Comparison of ENCODE assay signal across 14 cellular contexts in the genomic region with DNA sequence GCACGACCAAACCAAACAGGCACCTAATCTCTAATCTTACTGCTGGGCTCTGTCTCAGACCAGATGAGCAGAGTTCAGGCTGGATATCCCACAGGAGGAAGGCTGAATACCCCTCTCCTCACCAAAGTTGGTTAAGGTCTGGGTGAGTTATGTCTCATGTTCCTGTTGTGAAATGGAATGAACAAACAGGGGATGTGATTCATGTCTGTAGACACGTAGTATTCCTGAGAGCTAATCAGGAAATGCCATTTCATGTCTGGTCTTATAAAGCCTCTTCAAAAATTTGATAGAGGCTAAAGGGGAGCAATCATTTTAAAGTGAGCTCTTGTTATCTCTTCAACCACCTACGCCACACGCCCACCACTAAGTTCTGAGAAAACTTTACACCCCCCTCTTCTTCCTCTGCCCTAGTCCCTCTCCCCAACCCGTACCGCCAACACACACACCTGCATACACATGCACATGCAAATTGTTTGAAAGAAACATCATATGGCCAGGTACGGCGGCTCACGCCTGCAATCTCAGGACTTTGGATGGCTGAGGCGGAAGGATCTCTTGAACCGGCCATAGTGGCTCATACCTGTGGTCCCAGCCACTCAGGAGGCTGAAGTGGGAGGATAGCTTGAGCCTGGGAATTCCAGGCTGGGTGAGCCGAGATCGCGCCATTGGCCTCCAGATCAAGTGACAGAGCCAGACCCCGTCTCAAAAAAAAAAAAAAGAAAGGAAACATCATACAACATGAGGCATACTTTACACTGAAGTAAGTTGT.
DNase-seq lines count a peak whose midpoint lies in the region; ATAC-seq and TF ChIP-seq lines count a peak whose summit lies in the region.
"Had no signal": no experiment of that assay in that cellular context is flagged by ENCODE, and none has a peak within 500 bp of the region (broad histone marks: within the 10 kb centered on the region; RNA-seq: fewer than 3 reads in every experiment).

No MANE protein-coding gene starts in this region.

- H3K27me3 Mint-ChIP-seq in activated CD8-positive, alpha-beta T cell treated with anti-CD3 and anti-CD28 coated beads for 36 hours: peaks cover 28% of the 10 kb centered on the region
- H3K27me3 Mint-ChIP-seq in activated CD8-positive, alpha-beta T cell treated with anti-CD3 and anti-CD28 coated beads, Interleukin-2, amount 10 ng/mL, durations not matched to agents 7 days and 5 days (ENCODE audit: low read depth): no peaks in the 10 kb centered on the region
- peaks cover 3% of the 10 kb centered on the region for H3K27me3 Mint-ChIP-seq in activated T-helper 2 cell treated with anti-CD3 and anti-CD28 coated beads, Interferon-gamma antibody, Interleukin-2, Interleukin-4, amounts not matched to agents 10 μg/mL and 5 μg/mL and 100 μg/mL, durations not matched to agents 14 hours and 24 hours and 36 hours (ENCODE audit: low read depth)

- peak; percentile 20 for ATAC-seq in activated CD8-positive, alpha-beta T cell treated with anti-CD3 and anti-CD28 coated beads for 36 hours
- no peak for ATAC-seq in activated CD8-positive, alpha-beta T cell treated with anti-CD3 and anti-CD28 coated beads, Interleukin-2, amount 10 ng/mL, durations not matched to agents 7 days and 5 days

- intact Hi-C loops in activated CD8-positive, alpha-beta T cell treated with anti-CD3 and anti-CD28 coated beads for 36 hours (cut with micrococcal nuclease): no loop called here
- intact Hi-C loops in activated T-helper 2 cell treated with anti-CD3 and anti-CD28 coated beads, Interferon-gamma antibody, Interleukin-2, Interleukin-4, amounts not matched to agents 10 μg/mL and 5 μg/mL and 100 μg/mL, durations not matched to agents 14 hours and 24 hours and 36 hours (cut with micrococcal nuclease): loop anchor here (10.0 kb wide), 1 partner anchor 52 kb away; no protein-coding TSS in a partner anchor

- no peaks in the 10 kb centered on the region for H3K36me3 ChIP-seq in urinary bladder (ENCODE audit: insufficient read depth)
- H3K36me3 ChIP-seq: BLaER1, heart right ventricle, MG63, sigmoid colon, thoracic aorta had no signal

- POLR2A ChIA-PET in activated CD8-positive, alpha-beta T cell treated with anti-CD3 and anti-CD28 coated beads for 36 hours (lab: Charles Lee): no interaction called here
- POLR2A ChIA-PET in activated CD8-positive, alpha-beta T cell treated with anti-CD3 and anti-CD28 coated beads, Interleukin-2, amount 10 ng/mL, durations not matched to agents 7 days and 5 days (lab: Charles Lee): no interaction called here

- no peak overlapping the region for H3K4me3 ChIP-seq in urinary bladder (ENCODE audit: low read depth, low read length)
- H3K4me3 ChIP-seq: BLaER1, heart right ventricle, MG63, sigmoid colon, thoracic aorta had no signal

- no peak overlapping the region for H3K4me3 Mint-ChIP-seq in activated CD8-positive, alpha-beta T cell treated with anti-CD3 and anti-CD28 coated beads for 36 hours
- H3K4me3 Mint-ChIP-seq in activated CD8-positive, alpha-beta T cell treated with anti-CD3 and anti-CD28 coated beads, Interleukin-2, amount 10 ng/mL, durations not matched to agents 7 days and 5 days: no peak overlapping the region
- H3K4me3 Mint-ChIP-seq in activated T-helper 2 cell treated with anti-CD3 and anti-CD28 coated beads, Interferon-gamma antibody, Interleukin-2, Interleukin-4, amounts not matched to agents 10 μg/mL and 5 μg/mL and 100 μg/mL, durations not matched to agents 14 hours and 24 hours and 36 hours (ENCODE audit: low read depth): no peak overlapping the region
- H3K4me3 Mint-ChIP-seq: activated naive CD4-positive, alpha-beta T cell treated with anti-CD3 and anti-CD28 coated beads, Interleukin-2, amount 50 U/mL, for 24 hours had no signal

- peak overlapping the region; percentile 84 for H3K27ac ChIP-seq in urinary bladder (ENCODE audit: low read depth)
- H3K27ac ChIP-seq: BLaER1, thoracic aorta had no signal

- no peaks in the 10 kb centered on the region for H3K36me3 Mint-ChIP-seq in activated CD8-positive, alpha-beta T cell treated with anti-CD3 and anti-CD28 coated beads for 36 hours (ENCODE audit: low read depth)
- H3K36me3 Mint-ChIP-seq in activated CD8-positive, alpha-beta T cell treated with anti-CD3 and anti-CD28 coated beads, Interleukin-2, amount 10 ng/mL, durations not matched to agents 7 days and 5 days (ENCODE audit: low read depth): no peaks in the 10 kb centered on the region
- no peaks in the 10 kb centered on the region for H3K36me3 Mint-ChIP-seq in activated T-helper 2 cell treated with anti-CD3 and anti-CD28 coated beads, Interferon-gamma antibody, Interleukin-2, Interleukin-4, amounts not matched to agents 10 μg/mL and 5 μg/mL and 100 μg/mL, durations not matched to agents 14 hours and 24 hours and 36 hours (ENCODE audit: low read depth)
- H3K36me3 Mint-ChIP-seq: activated naive CD4-positive, alpha-beta T cell treated with anti-CD3 and anti-CD28 coated beads, Interleukin-2, amount 50 U/mL, for 24 hours had no signal

- H3K27ac Mint-ChIP-seq in activated CD8-positive, alpha-beta T cell treated with anti-CD3 and anti-CD28 coated beads for 36 hours: no peak overlapping the region
- no peak overlapping the region for H3K27ac Mint-ChIP-seq in activated CD8-positive, alpha-beta T cell treated with anti-CD3 and anti-CD28 coated beads, Interleukin-2, amount 10 ng/mL, durations not matched to agents 7 days and 5 days
- H3K27ac Mint-ChIP-seq in activated T-helper 2 cell treated with anti-CD3 and anti-CD28 coated beads, Interferon-gamma antibody, Interleukin-2, Interleukin-4, amounts not matched to agents 10 μg/mL and 5 μg/mL and 100 μg/mL, durations not matched to agents 14 hours and 24 hours and 36 hours: peak overlapping the region; percentile 19
- H3K27ac Mint-ChIP-seq: activated naive CD4-positive, alpha-beta T cell treated with anti-CD3 and anti-CD28 coated beads, Interleukin-2, amount 50 U/mL, for 24 hours had no signal

- no peaks in the 10 kb centered on the region for H3K4me1 ChIP-seq in urinary bladder (ENCODE audit: insufficient read depth)
- H3K4me1 ChIP-seq: BLaER1 had no signal

- 86% methylated on average over 15 of the region's 15 CpGs for WGBS in urinary bladder

- no peak for TF ChIP-seq CTCF in activated CD8-positive, alpha-beta T cell treated with anti-CD3 and anti-CD28 coated beads for 36 hours (IDR thresholded peaks at IDR 0.05)

- H3K4me1 Mint-ChIP-seq in activated CD8-positive, alpha-beta T cell treated with anti-CD3 and anti-CD28 coated beads for 36 hours (ENCODE audit: low read depth): no peaks in the 10 kb centered on the region
- H3K4me1 Mint-ChIP-seq in activated CD8-positive, alpha-beta T cell treated with anti-CD3 and anti-CD28 coated beads, Interleukin-2, amount 10 ng/mL, durations not matched to agents 7 days and 5 days (ENCODE audit: low read depth): no peaks in the 10 kb centered on the region
- H3K4me1 Mint-ChIP-seq in activated T-helper 2 cell treated with anti-CD3 and anti-CD28 coated beads, Interferon-gamma antibody, Interleukin-2, Interleukin-4, amounts not matched to agents 10 μg/mL and 5 μg/mL and 100 μg/mL, durations not matched to agents 14 hours and 24 hours and 36 hours (ENCODE audit: low read depth): peaks cover 23% of the 10 kb centered on the region
- H3K4me1 Mint-ChIP-seq: activated naive CD4-positive, alpha-beta T cell treated with anti-CD3 and anti-CD28 coated beads, Interleukin-2, amount 50 U/mL, for 24 hours had no signal

- in situ Hi-C loops in KBM-7 (cut with MboI; ENCODE audit: low pct_unique_long_range_greater_than_20kb, low sequenced_read_pairs): no loop called here

- no peaks in the 10 kb centered on the region for H3K9me3 Mint-ChIP-seq in activated CD8-positive, alpha-beta T cell treated with anti-CD3 and anti-CD28 coated beads for 36 hours
- no peaks in the 10 kb centered on the region for H3K9me3 Mint-ChIP-seq in activated CD8-positive, alpha-beta T cell treated with anti-CD3 and anti-CD28 coated beads, Interleukin-2, amount 10 ng/mL, durations not matched to agents 7 days and 5 days (ENCODE audit: insufficient read depth)
- no peaks in the 10 kb centered on the region for H3K9me3 Mint-ChIP-seq in activated T-helper 2 cell treated with anti-CD3 and anti-CD28 coated beads, Interferon-gamma antibody, Interleukin-2, Interleukin-4, amounts not matched to agents 10 μg/mL and 5 μg/mL and 100 μg/mL, durations not matched to agents 14 hours and 24 hours and 36 hours
- H3K9me3 Mint-ChIP-seq: activated naive CD4-positive, alpha-beta T cell treated with anti-CD3 and anti-CD28 coated beads, Interleukin-2, amount 50 U/mL, for 24 hours had no signal

- CTCF ChIA-PET in activated CD8-positive, alpha-beta T cell treated with anti-CD3 and anti-CD28 coated beads for 36 hours (lab: Charles Lee): no interaction called here
- CTCF ChIA-PET in activated CD8-positive, alpha-beta T cell treated with anti-CD3 and anti-CD28 coated beads, Interleukin-2, amount 10 ng/mL, durations not matched to agents 7 days and 5 days (lab: Charles Lee): no interaction called here

- DNase-seq in activated CD8-positive, alpha-beta T cell treated with anti-CD3 and anti-CD28 coated beads for 36 hours: no peak
- no peak for DNase-seq in activated CD8-positive, alpha-beta T cell treated with anti-CD3 and anti-CD28 coated beads, Interleukin-2, amount 10 ng/mL, durations not matched to agents 7 days and 5 days
- no peak for DNase-seq in activated T-helper 2 cell treated with anti-CD3 and anti-CD28 coated beads, Interferon-gamma antibody, Interleukin-2, Interleukin-4, amounts not matched to agents 10 μg/mL and 5 μg/mL and 100 μg/mL, durations not matched to agents 14 hours and 24 hours and 36 hours (ENCODE audit: low spot score)
- DNase-seq in iris pigment epithelial cell (ENCODE audit: low read depth) (peak; percentile 99), NCI-H82 (lab: John Stamatoyannopoulos, UW) (no peak), KBM-7 (no peak)
- no peak for DNase-seq in stimulated activated CD4-positive, alpha-beta T cell treated with anti-CD3 and anti-CD28 coated beads, Interleukin-12 subunit alpha, Interleukin-12 subunit beta, amount 100 ng/mL, for 4 hours
- DNase-seq: heart right ventricle, MG63, sigmoid colon had no signal
